1 cellular context compared by ENCODE assay signal in genomic region chr11:77308838-77309237, GRCh38.
TF ChIP-seq lines count a peak whose summit lies in the region.

No MANE protein-coding gene starts in this region.

TF ChIP-seq in H1, 55 proteins besides CTCF, POLR2A, EP300 and RAD21:
- TF ChIP-seq SIX5 (IDR thresholded peaks at IDR 0.05; ENCODE audit: low read depth, low read length), result no peak
- no peak for TF ChIP-seq RBBP5 (IDR thresholded peaks at IDR 0.05; ENCODE audit: borderline replicate concordance, low read depth, low read length)
- no peak for TF ChIP-seq CHD1 (IDR thresholded peaks at IDR 0.05; ENCODE audit: low read depth, low read length)
- no peak for TF ChIP-seq JUN (IDR thresholded peaks at IDR 0.05; ENCODE audit: low read depth, low read length)
- TF ChIP-seq CTBP2 (IDR thresholded peaks at IDR 0.05; ENCODE audit: borderline replicate concordance, insufficient read depth, insufficient read length, low read length), result no peak
- TF ChIP-seq ASH2L (IDR thresholded peaks at IDR 0.05; ENCODE audit: low read length), result no peak
- TF ChIP-seq EZH2 (IDR thresholded peaks at IDR 0.05; ENCODE audit: low read depth, low read length, severe bottlenecking), result no peak
- no peak for TF ChIP-seq SP1 (IDR thresholded peaks at IDR 0.05; ENCODE audit: low read depth, low read length)
- TF ChIP-seq MAX (IDR thresholded peaks at IDR 0.05), result no peak
- no peak for TF ChIP-seq SRF (IDR thresholded peaks at IDR 0.05; ENCODE audit: low read depth, low read length)
- TF ChIP-seq CHD2 (IDR thresholded peaks at IDR 0.05; ENCODE audit: low read length), result no peak
- TF ChIP-seq SIN3A (conservative IDR thresholded peaks at IDR 0.05 in 1 of 2, IDR thresholded peaks at IDR 0.05 in 1 of 2; ENCODE audit: low read depth in 1 of 2, low read length in 2 of 2), result no peak
